In the genomic region with DNA sequence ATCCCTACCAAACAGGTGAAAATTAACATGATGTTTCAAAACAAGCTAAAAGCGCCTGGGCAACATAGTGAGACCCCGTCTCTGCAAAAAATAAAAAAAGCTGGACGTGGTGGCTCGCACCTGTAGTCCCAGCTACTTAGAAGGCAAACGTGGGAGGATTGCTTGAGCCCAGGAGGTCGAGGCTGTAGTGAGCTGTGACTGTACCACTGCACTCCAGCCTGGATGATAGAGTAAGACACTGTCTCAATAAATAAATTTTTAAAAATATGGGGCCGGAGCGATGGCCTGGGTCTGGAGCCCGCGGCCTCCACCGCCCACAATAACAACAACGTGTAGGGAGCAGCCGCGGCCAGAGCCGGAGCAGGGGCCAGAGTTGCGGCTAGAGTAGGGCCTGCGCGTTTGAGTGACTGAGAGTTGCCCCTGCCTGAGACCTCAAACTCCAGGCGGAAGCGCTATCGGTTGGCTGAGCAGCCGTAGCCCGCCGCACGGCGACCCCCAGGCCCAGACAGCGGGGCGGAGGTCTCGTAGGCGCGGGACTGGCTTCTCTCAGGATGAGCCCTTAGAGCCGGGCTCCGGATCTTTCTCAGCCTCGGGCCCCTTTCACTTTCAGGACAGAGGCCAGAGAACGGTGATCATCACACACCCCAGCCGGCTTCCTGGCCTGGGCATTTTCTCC, we compare ENCODE assay signal across 9 cellular contexts. TPM values are rescaled to one million over a fixed set of nuclear protein-coding genes. Genes with fewer than 3 reads are reported as not detected.
DNase-seq lines count a peak whose midpoint lies in the region; ATAC-seq and TF ChIP-seq lines count a peak whose summit lies in the region.
"Had no signal": no experiment of that assay in that cellular context is flagged by ENCODE, and none has a peak within 500 bp of the region (broad histone marks: within the 10 kb centered on the region; RNA-seq: fewer than 3 reads in every experiment).

No MANE protein-coding gene starts in this region.

- no peaks in the 10 kb centered on the region for H3K4me1 ChIP-seq in colonic mucosa
- no peaks in the 10 kb centered on the region for H3K4me1 ChIP-seq in mucosa of rectum (ENCODE audit: control insufficient read depth in 2 of 2, insufficient read depth in 2 of 2, low read length in 2 of 2)

- POLR2A ChIA-PET in BJ (lab: Charles Lee), result no interaction called here

- H3K27ac Mint-ChIP-seq in glutamatergic neuron (ENCODE audit: unreplicated experiment) (no peak overlapping the region), progenitor cell of endocrine pancreas (no peak overlapping the region)

- no peak overlapping the region for H3K27ac ChIP-seq in colonic mucosa
- H3K27ac ChIP-seq in mucosa of rectum (ENCODE audit: low read depth in 2 of 2, low read length in 2 of 2), result no peak overlapping the region
- H3K27ac ChIP-seq: PC-9 had no signal

- DNase-seq in BJ (ENCODE audit: low read depth) (no peak), colonic mucosa (no peak), glutamatergic neuron (no peak), NCI-H1694 treated with DMSO at 0.1 percent for 48 hours (lab: John Stamatoyannopoulos, UW) (no peak), progenitor cell of endocrine pancreas (ENCODE audit: low spot score, unreplicated experiment) (no peak), HT-29 (ENCODE audit: low spot score) (no peak)

- TF ChIP-seq CTCF in BJ (IDR thresholded peaks at IDR 0.05; ENCODE audit: insufficient read depth, low read depth, low read length) (no peak), colonic mucosa (IDR thresholded peaks at IDR 0.05) (no peak), glutamatergic neuron (IDR thresholded peaks at IDR 0.05; ENCODE audit: partially characterized antibody, unreplicated experiment) (no peak), progenitor cell of endocrine pancreas (IDR thresholded peaks at IDR 0.05; ENCODE audit: unreplicated experiment) (no peak)

- H3K36me3 Mint-ChIP-seq in glutamatergic neuron (ENCODE audit: unreplicated experiment), result peaks cover 4% of the 10 kb centered on the region
- peaks cover 6% of the 10 kb centered on the region for H3K36me3 Mint-ChIP-seq in progenitor cell of endocrine pancreas (ENCODE audit: insufficient read depth)

- intact Hi-C loops in colonic mucosa (cut with DNase I), result no loop called here

- H3K27me3 Mint-ChIP-seq in glutamatergic neuron (ENCODE audit: unreplicated experiment) (peaks cover 2% of the 10 kb centered on the region), progenitor cell of endocrine pancreas (no peaks in the 10 kb centered on the region)

- peak overlapping the region; percentile 29 for H3K4me3 ChIP-seq in BJ (ENCODE audit: low read depth, low read length)
- H3K4me3 ChIP-seq in colonic mucosa, result peak overlapping the region; percentile 48
- H3K4me3 ChIP-seq in mucosa of rectum (ENCODE audit: low read length in 2 of 2), result peak overlapping the region; percentile 63 to 65
- H3K4me3 ChIP-seq: PC-9 had no signal

- H3K9ac ChIP-seq in colonic mucosa (ENCODE audit: low read depth in 2 of 2, low read length in 2 of 2) (peak overlapping the region; percentile 19 to 24), mucosa of rectum (ENCODE audit: low read depth in 1 of 2, low read length in 2 of 2) (peak overlapping the region in 1 of 2 donors; percentile 51)

- H3K4me3 Mint-ChIP-seq in glutamatergic neuron (ENCODE audit: unreplicated experiment) (no peak overlapping the region), progenitor cell of endocrine pancreas (ENCODE audit: low read depth) (no peak overlapping the region)

- H3K36me3 ChIP-seq in BJ (ENCODE audit: control insufficient read depth, insufficient read depth, low read length), result no peaks in the 10 kb centered on the region
- no peaks in the 10 kb centered on the region for H3K36me3 ChIP-seq in colonic mucosa
- no peaks in the 10 kb centered on the region for H3K36me3 ChIP-seq in mucosa of rectum (ENCODE audit: control insufficient read depth in 2 of 2, insufficient read depth in 2 of 2, low read length in 2 of 2)

- peak; percentile 45 for ATAC-seq in HG03108 (IDR thresholded peaks at IDR 0.05; ENCODE audit: unreplicated experiment)

- H3K9me3 Mint-ChIP-seq in glutamatergic neuron (ENCODE audit: unreplicated experiment) (peaks cover 3% of the 10 kb centered on the region), progenitor cell of endocrine pancreas (ENCODE audit: low read depth) (peaks cover 6% of the 10 kb centered on the region)

- H3K9me3 ChIP-seq in colonic mucosa, result no peaks in the 10 kb centered on the region
- no peaks in the 10 kb centered on the region for H3K9me3 ChIP-seq in mucosa of rectum (ENCODE audit: control insufficient read depth in 2 of 2, low read length in 2 of 2)

- H3K27me3 ChIP-seq in BJ (ENCODE audit: control insufficient read depth, insufficient read depth, low read length) (no peaks in the 10 kb centered on the region), colonic mucosa (no peaks in the 10 kb centered on the region), mucosa of rectum (ENCODE audit: control insufficient read depth in 2 of 2, insufficient read depth in 2 of 2, low read length in 2 of 2) (no peaks in the 10 kb centered on the region)

- CTCF ChIA-PET in BJ (lab: Yijun Ruan, JAX), result no interaction called here

- H3K4me1 Mint-ChIP-seq in glutamatergic neuron (ENCODE audit: low read depth, unreplicated experiment) (no peaks in the 10 kb centered on the region), progenitor cell of endocrine pancreas (ENCODE audit: low read depth) (no peaks in the 10 kb centered on the region)

RNA-seq across cellular contexts. Expression of a gene that starts 41.4 kb away (rescaled TPM):
- polyA plus RNA-seq in BJ (2011; rRNA removed), result 7.0 and 12.5 TPM in 2 replicates
- 16.0 and 18.9 TPM in 2 replicates for polyA minus RNA-seq in BJ (2011; rRNA and poly(A)+ RNA removed)
- total RNA-seq in colonic mucosa (10 to 100 TPM; 13.4 to 14.3 TPM), glutamatergic neuron (ENCODE audit: unreplicated experiment) (12.1 TPM), progenitor cell of endocrine pancreas (29.2 and 34.1 TPM in 2 replicates)
- 3.7 and 7.4 TPM in 2 replicates for total RNA-seq in HT-29 (2014; rRNA removed; shearing (Covaris generic))
